18 cellular contexts compared by ENCODE assay signal in genomic region chr3:159781867-159782266, GRCh38. TPM values are rescaled to one million over a fixed set of nuclear protein-coding genes. Genes with fewer than 3 reads are reported as not detected.
A peak's percentile ranks its signal among the peaks of the same experiment; 100 is the strongest.
DNase-seq lines count a peak whose midpoint lies in the region; ATAC-seq, FAIRE-seq and TF ChIP-seq lines count a peak whose summit lies in the region.
"Had no signal": no experiment of that assay in that cellular context is flagged by ENCODE, and none has a peak within 500 bp of the region (broad histone marks: within the 10 kb centered on the region; RNA-seq: fewer than 3 reads in every experiment).

No MANE protein-coding gene starts in this region.

- intact Hi-C loops in right lobe of liver (cut with DNase I): no loop called here

- H3K4me1 Mint-ChIP-seq in HFFc6 (ENCODE audit: low read depth): peaks cover 81% of the 10 kb centered on the region
- H3K4me1 Mint-ChIP-seq in stimulated activated memory B cell treated with anti-CD40 and anti-IgM and Interleukin-4, amounts not matched to agents 10 μg/mL and 1 μg/mL and 100 μg/mL, for 72 hours: no peaks in the 10 kb centered on the region
- no peaks in the 10 kb centered on the region for H3K4me1 Mint-ChIP-seq in T-helper 2 cell treated with Interferon-gamma antibody and Interleukin-4, amounts not matched to agents 5 μg/mL and 100 μg/mL, for 36 hours (ENCODE audit: low read depth)
- H3K4me1 Mint-ChIP-seq: stimulated activated naive CD8-positive, alpha-beta T cell treated with anti-CD3 and anti-CD28 coated beads, Interleukin-15, amount 100 ng/mL, for 72 hours had no signal

- no peak for TF ChIP-seq POLR2A in right lobe of liver (IDR thresholded peaks at IDR 0.05)

- 94% methylated on average over 2 of the region's 2 CpGs for WGBS in right lobe of liver (ENCODE audit: insufficient coverage, low coverage, low lambda C conversion rate, missing lambda C conversion rate)

- peaks cover 0 to 21% (median 5%) of the 10 kb centered on the region in 4 donors for H3K4me1 ChIP-seq in right lobe of liver

- TF ChIP-seq CTCF in C4-2B (conservative IDR thresholded peaks at IDR 0.05): peak; percentile 56
- TF ChIP-seq CTCF in HFFc6 (IDR thresholded peaks at IDR 0.05): no peak; the same call in 1 of the 2 replicates
- TF ChIP-seq CTCF in bronchial epithelial cell (IDR thresholded peaks at IDR 0.05; ENCODE audit: insufficient read depth, low read length, severe bottlenecking): peak; percentile 68
- TF ChIP-seq CTCF in right lobe of liver (IDR thresholded peaks at IDR 0.05): peak in 2 of 4 donors; percentile 31 to 32

- DNase-seq in HFFc6 (no peak), bronchial epithelial cell (ENCODE audit: low read depth) (no peak), right lobe of liver (no peak), NCI-H2227 (lab: John Stamatoyannopoulos, UW; ENCODE audit: unreplicated experiment) (no peak)
- DNase-seq in T-helper 2 cell treated with Interferon-gamma antibody and Interleukin-4, amounts not matched to agents 5 μg/mL and 100 μg/mL, for 36 hours (ENCODE audit: low spot score): no peak
- DNase-seq: activated CD4-positive, alpha-beta T cell treated with anti-CD3 and anti-CD28 coated beads, Interleukin-2, amount 50 U/mL, for 1 hour; anterior cingulate cortex; CD4-positive, alpha-beta memory T cell; midbrain; NCI-H1436; NCI-H2227 treated with DMSO at 0.1 percent for 48 hours; stimulated activated naive CD8-positive, alpha-beta T cell treated with anti-CD3 and anti-CD28 coated beads, Interleukin-15, amount 100 ng/mL, for 72 hours had no signal

- ATAC-seq in right lobe of liver: peak; percentile 29 to 55 (median 42)
- ATAC-seq in stimulated activated memory B cell treated with anti-CD40 and anti-IgM and Interleukin-4, amounts not matched to agents 10 μg/mL and 1 μg/mL and 100 μg/mL, for 72 hours: no peak
- ATAC-seq in GM19328 (IDR thresholded peaks at IDR 0.05; ENCODE audit: unreplicated experiment): no peak
- ATAC-seq: stimulated activated naive CD8-positive, alpha-beta T cell treated with anti-CD3 and anti-CD28 coated beads, Interleukin-15, amount 100 ng/mL, for 72 hours had no signal

- H3K36me3 ChIP-seq in bronchial epithelial cell (ENCODE audit: control insufficient read depth, insufficient read depth, low read length) (no peaks in the 10 kb centered on the region), right lobe of liver (no peaks in the 10 kb centered on the region)

- FAIRE-seq in bronchial epithelial cell (lab: Jason Lieb, UNC): no peak
- FAIRE-seq: TTC549, urothelium cell line had no signal

- H3K27me3 Mint-ChIP-seq in HFFc6 (ENCODE audit: insufficient read depth): peaks cover 2% of the 10 kb centered on the region; the same call in 1 of the 2 replicates
- H3K27me3 Mint-ChIP-seq in stimulated activated memory B cell treated with anti-CD40 and anti-IgM and Interleukin-4, amounts not matched to agents 10 μg/mL and 1 μg/mL and 100 μg/mL, for 72 hours: peaks cover 8% of the 10 kb centered on the region
- H3K27me3 Mint-ChIP-seq in T-helper 2 cell treated with Interferon-gamma antibody and Interleukin-4, amounts not matched to agents 5 μg/mL and 100 μg/mL, for 36 hours (ENCODE audit: low read depth): peaks cover 11% of the 10 kb centered on the region

- H3K4me3 ChIP-seq in bronchial epithelial cell (ENCODE audit: low read depth, low read length) (no peak overlapping the region), right lobe of liver (no peak overlapping the region)
- H3K4me3 ChIP-seq: hepatocyte had no signal

- H3K27ac Mint-ChIP-seq in HFFc6: peak overlapping the region; percentile 49; the same call in 1 of the 2 replicates
- H3K27ac Mint-ChIP-seq in stimulated activated memory B cell treated with anti-CD40 and anti-IgM and Interleukin-4, amounts not matched to agents 10 μg/mL and 1 μg/mL and 100 μg/mL, for 72 hours: no peak overlapping the region
- H3K27ac Mint-ChIP-seq in T-helper 2 cell treated with Interferon-gamma antibody and Interleukin-4, amounts not matched to agents 5 μg/mL and 100 μg/mL, for 36 hours: no peak overlapping the region
- H3K27ac Mint-ChIP-seq: CD4-positive, alpha-beta memory T cell; stimulated activated naive CD8-positive, alpha-beta T cell treated with anti-CD3 and anti-CD28 coated beads, Interleukin-15, amount 100 ng/mL, for 72 hours had no signal

- H3K36me3 Mint-ChIP-seq in HFFc6 (ENCODE audit: low read depth): peaks cover 41% of the 10 kb centered on the region
- no peaks in the 10 kb centered on the region for H3K36me3 Mint-ChIP-seq in stimulated activated memory B cell treated with anti-CD40 and anti-IgM and Interleukin-4, amounts not matched to agents 10 μg/mL and 1 μg/mL and 100 μg/mL, for 72 hours
- no peaks in the 10 kb centered on the region for H3K36me3 Mint-ChIP-seq in T-helper 2 cell treated with Interferon-gamma antibody and Interleukin-4, amounts not matched to agents 5 μg/mL and 100 μg/mL, for 36 hours (ENCODE audit: low read depth)
- H3K36me3 Mint-ChIP-seq: CD4-positive, alpha-beta memory T cell had no signal

- H3K27me3 ChIP-seq in bronchial epithelial cell (ENCODE audit: control insufficient read depth, insufficient read depth, low read length) (no peaks in the 10 kb centered on the region), right lobe of liver (no peaks in the 10 kb centered on the region)
- H3K27me3 ChIP-seq: hepatocyte had no signal

- H3K27ac ChIP-seq in C4-2B (no peak overlapping the region), right lobe of liver (no peak overlapping the region)
- H3K27ac ChIP-seq: hepatocyte had no signal

- no peak overlapping the region for H3K4me3 Mint-ChIP-seq in HFFc6
- no peak overlapping the region for H3K4me3 Mint-ChIP-seq in stimulated activated memory B cell treated with anti-CD40 and anti-IgM and Interleukin-4, amounts not matched to agents 10 μg/mL and 1 μg/mL and 100 μg/mL, for 72 hours
- H3K4me3 Mint-ChIP-seq in T-helper 2 cell treated with Interferon-gamma antibody and Interleukin-4, amounts not matched to agents 5 μg/mL and 100 μg/mL, for 36 hours: no peak overlapping the region
- H3K4me3 Mint-ChIP-seq: CD4-positive, alpha-beta memory T cell; stimulated activated naive CD8-positive, alpha-beta T cell treated with anti-CD3 and anti-CD28 coated beads, Interleukin-15, amount 100 ng/mL, for 72 hours had no signal

- H3K9me3 Mint-ChIP-seq in HFFc6: no peaks in the 10 kb centered on the region
- no peaks in the 10 kb centered on the region for H3K9me3 Mint-ChIP-seq in stimulated activated memory B cell treated with anti-CD40 and anti-IgM and Interleukin-4, amounts not matched to agents 10 μg/mL and 1 μg/mL and 100 μg/mL, for 72 hours
- H3K9me3 Mint-ChIP-seq in T-helper 2 cell treated with Interferon-gamma antibody and Interleukin-4, amounts not matched to agents 5 μg/mL and 100 μg/mL, for 36 hours: no peaks in the 10 kb centered on the region
- H3K9me3 Mint-ChIP-seq: stimulated activated naive CD8-positive, alpha-beta T cell treated with anti-CD3 and anti-CD28 coated beads, Interleukin-15, amount 100 ng/mL, for 72 hours had no signal

- H3K9me3 ChIP-seq in right lobe of liver: no peaks in the 10 kb centered on the region

RNA-seq across cellular contexts. Expression of gene SCHIP1, which starts 57.8 kb away (rescaled TPM):
- total RNA-seq in HFFc6 (2021; fragmentation: NEBNext Ultra II Directional; extraction: Animal tissue kit (Norgen Biotek cat#: 25700)): 1 to 10 TPM; 1.1 to 8.1 (median 2.2) TPM
- total RNA-seq in bronchial epithelial cell: 0.64 and 1.3 TPM in 2 replicates
- total RNA-seq in right lobe of liver: 1 to 10 TPM in 5 of 6 experiments, under 1 TPM in 1; 0.74 to 2.8 (median 1.9) TPM
- total RNA-seq: CD4-positive, alpha-beta memory T cell had no signal

Comparison
In these comparisons a context has a peak if more than half of its experiments do, and no peak if none do; other contexts are left out.
1. ATAC-seq: peak in right lobe of liver (4 of 4); none in stimulated activated memory B cell treated with anti-CD40 and anti-IgM and Interleukin-4, amounts not matched to agents 10 μg/mL and 1 μg/mL and 100 μg/mL, for 72 hours (single experiment) and GM19328 (single experiment).